8 cellular contexts compared by ENCODE assay signal in genomic region chr12:93573552-93574223, GRCh38.
A peak's percentile ranks its signal among the peaks of the same experiment; 100 is the strongest.
DNase-seq lines count a peak whose midpoint lies in the region; ATAC-seq and TF ChIP-seq lines count a peak whose summit lies in the region.

No MANE protein-coding gene starts in this region.

- peak overlapping the region; percentile 71 for H3K4me3 ChIP-seq in NT2/D1 (ENCODE audit: insufficient read length, low read depth)

- no peaks in the 10 kb centered on the region for H3K27me3 Mint-ChIP-seq in effector memory CD8-positive, alpha-beta T cell
- peaks cover 45% of the 10 kb centered on the region for H3K27me3 Mint-ChIP-seq in nephron (ENCODE audit: low read depth)

- peaks cover 30% of the 10 kb centered on the region for H3K36me3 Mint-ChIP-seq in effector memory CD8-positive, alpha-beta T cell (ENCODE audit: insufficient read depth)
- peaks cover 25% of the 10 kb centered on the region for H3K36me3 Mint-ChIP-seq in nephron (ENCODE audit: low read depth)

- H3K4me1 Mint-ChIP-seq in effector memory CD8-positive, alpha-beta T cell (ENCODE audit: low read depth in 2 of 2) = peaks cover 24 to 26% of the 10 kb centered on the region in 2 donors
- peaks cover 21% of the 10 kb centered on the region for H3K4me1 Mint-ChIP-seq in nephron

- H3K9ac ChIP-seq in NT2/D1 (ENCODE audit: insufficient read length, low read depth) = peak overlapping the region; percentile 82

- ATAC-seq in effector memory CD8-positive, alpha-beta T cell (replicated peaks) = no peak
- no peak for ATAC-seq in GM18502 (IDR thresholded peaks at IDR 0.05; ENCODE audit: poor library complexity, unreplicated experiment)
- no peak for ATAC-seq in GM19455 (IDR thresholded peaks at IDR 0.05; ENCODE audit: unreplicated experiment)
- ATAC-seq in GM21447 (IDR thresholded peaks at IDR 0.05; ENCODE audit: unreplicated experiment) = no peak

- peak; percentile 31 for DNase-seq in DMS114 treated with DMSO at 0.1 percent for 48 hours (lab: John Stamatoyannopoulos, UW; ENCODE audit: unreplicated experiment)
- DNase-seq in NT2/D1 (ENCODE audit: low read depth, low spot score) = no peak
- DNase-seq in effector memory CD8-positive, alpha-beta T cell = no peak
- DNase-seq in NCI-H526 (lab: John Stamatoyannopoulos, UW) = no peak

- H3K4me1 ChIP-seq in NT2/D1 (ENCODE audit: insufficient read depth, insufficient read length) = no peaks in the 10 kb centered on the region

- peak overlapping the region; percentile 94 to 96 for H3K4me3 Mint-ChIP-seq in effector memory CD8-positive, alpha-beta T cell
- H3K4me3 Mint-ChIP-seq in nephron = peak overlapping the region; percentile 80 to 94 (median 91)

- TF ChIP-seq CTCF in nephron (IDR thresholded peaks at IDR 0.05; ENCODE audit: unreplicated experiment in 3 of 3) = no peak

- H3K27me3 ChIP-seq in NT2/D1 (ENCODE audit: insufficient read depth, insufficient read length) = peaks cover 3% of the 10 kb centered on the region

- H3K9me3 ChIP-seq in NT2/D1 (ENCODE audit: insufficient read depth, low read length) = no peaks in the 10 kb centered on the region

- peaks cover 36% of the 10 kb centered on the region for H3K36me3 ChIP-seq in NT2/D1 (ENCODE audit: insufficient read depth, insufficient read length, low read length)

- H3K27ac Mint-ChIP-seq in effector memory CD8-positive, alpha-beta T cell = no peak overlapping the region
- no peak overlapping the region for H3K27ac Mint-ChIP-seq in nephron

- no peaks in the 10 kb centered on the region for H3K9me3 Mint-ChIP-seq in effector memory CD8-positive, alpha-beta T cell
- H3K9me3 Mint-ChIP-seq in nephron = no peaks in the 10 kb centered on the region
